ENCODE assay signal across 8 cellular contexts in the genomic region with DNA sequence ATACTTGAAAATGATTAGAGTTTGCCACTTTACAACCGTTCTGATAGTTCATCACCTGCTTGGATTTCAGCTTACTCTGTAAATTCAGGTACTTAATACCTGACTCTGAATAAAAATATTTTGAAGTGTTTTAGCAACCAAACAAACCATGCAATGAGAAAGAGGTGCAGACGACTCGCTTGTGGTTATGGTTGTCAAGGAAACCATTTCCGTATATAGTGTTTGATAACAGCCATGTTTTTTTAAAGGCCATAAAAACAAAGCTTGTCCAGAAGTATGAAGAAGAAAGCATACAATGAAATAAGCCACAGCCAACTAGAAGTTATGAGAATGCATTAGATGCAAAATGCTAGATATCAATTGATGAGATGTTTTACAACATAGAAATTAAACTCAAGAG.
A peak's percentile ranks its signal among the peaks of the same experiment; 100 is the strongest.
DNase-seq lines count a peak whose midpoint lies in the region; ATAC-seq and TF ChIP-seq lines count a peak whose summit lies in the region.

No MANE protein-coding gene starts in this region.

- POLR2A ChIA-PET in HEK293T (lab: Yijun Ruan, JAX) = no interaction called here

- H3K9me3 Mint-ChIP-seq in stimulated activated memory B cell treated with anti-CD40 and anti-IgM and Interleukin-4, amounts not matched to agents 10 μg/mL and 1 μg/mL and 100 μg/mL, for 72 hours = no peaks in the 10 kb centered on the region

- DNase-seq in activated T-cell treated with anti-CD3 and anti-CD28 coated beads for 24 hours (ENCODE audit: low read depth) (peak; percentile 18), SHP77 treated with DMSO at 0.1 percent for 48 hours (lab: John Stamatoyannopoulos, UW) (peak; percentile 9), dermis blood vessel endothelial cell (peak; percentile 84), HEK293T (ENCODE audit: extremely low spot score) (no peak)
- DNase-seq in activated T-cell treated with anti-CD3 and anti-CD28 coated beads, Interleukin-2, amount 50 U/mL, for 48 hours = no peak
- DNase-seq in Jurkat, Clone E6-1 (ENCODE audit: low read depth, low spot score) = peak; percentile 80

- no peak overlapping the region for H3K4me3 ChIP-seq in Jurkat, Clone E6-1 (ENCODE audit: low read length)

- ATAC-seq in stimulated activated memory B cell treated with anti-CD40 and anti-IgM and Interleukin-4, amounts not matched to agents 10 μg/mL and 1 μg/mL and 100 μg/mL, for 72 hours = peak; percentile 64
- ATAC-seq in HG02885 (IDR thresholded peaks at IDR 0.05; ENCODE audit: poor library complexity, unreplicated experiment) = no peak

- H3K4me3 Mint-ChIP-seq in stimulated activated memory B cell treated with anti-CD40 and anti-IgM and Interleukin-4, amounts not matched to agents 10 μg/mL and 1 μg/mL and 100 μg/mL, for 72 hours = no peak overlapping the region

- H3K27me3 Mint-ChIP-seq in stimulated activated memory B cell treated with anti-CD40 and anti-IgM and Interleukin-4, amounts not matched to agents 10 μg/mL and 1 μg/mL and 100 μg/mL, for 72 hours = no peaks in the 10 kb centered on the region

- no peaks in the 10 kb centered on the region for H3K36me3 Mint-ChIP-seq in stimulated activated memory B cell treated with anti-CD40 and anti-IgM and Interleukin-4, amounts not matched to agents 10 μg/mL and 1 μg/mL and 100 μg/mL, for 72 hours

- CTCF ChIA-PET in HEK293T (lab: Yijun Ruan, JAX) = interaction anchor here (0.6 to 1.0 kb wide), 2 partner anchors 29 to 93 kb away, joined by 3 read pairs; no protein-coding TSS in a partner anchor

- peak overlapping the region; percentile 63 for H3K27ac Mint-ChIP-seq in stimulated activated memory B cell treated with anti-CD40 and anti-IgM and Interleukin-4, amounts not matched to agents 10 μg/mL and 1 μg/mL and 100 μg/mL, for 72 hours

- H3K4me1 Mint-ChIP-seq in stimulated activated memory B cell treated with anti-CD40 and anti-IgM and Interleukin-4, amounts not matched to agents 10 μg/mL and 1 μg/mL and 100 μg/mL, for 72 hours = peaks cover 24% of the 10 kb centered on the region

TF ChIP-seq in HEK293T, 16 proteins besides CTCF, POLR2A, EP300 and RAD21:
- TF ChIP-seq ELF4 (IDR thresholded peaks at IDR 0.05) (no peak), FOXK2 (IDR thresholded peaks at IDR 0.05) (no peak), SP1 (IDR thresholded peaks at IDR 0.05) (no peak), LEF1 (IDR thresholded peaks at IDR 0.05; ENCODE audit: borderline replicate concordance) (no peak), L3MBTL2 (conservative IDR thresholded peaks at IDR 0.05) (no peak), ARNT (IDR thresholded peaks at IDR 0.05) (no peak), SUZ12 (IDR thresholded peaks at IDR 0.05) (no peak), FOXA1 (IDR thresholded peaks at IDR 0.05) (no peak), FOXM1 (IDR thresholded peaks at IDR 0.05; ENCODE audit: borderline replicate concordance) (no peak), HDGF (IDR thresholded peaks at IDR 0.05; ENCODE audit: borderline replicate concordance) (no peak), BHLHE40 (IDR thresholded peaks at IDR 0.05; ENCODE audit: borderline replicate concordance) (no peak)
- TF ChIP-seq, protein P1, sequence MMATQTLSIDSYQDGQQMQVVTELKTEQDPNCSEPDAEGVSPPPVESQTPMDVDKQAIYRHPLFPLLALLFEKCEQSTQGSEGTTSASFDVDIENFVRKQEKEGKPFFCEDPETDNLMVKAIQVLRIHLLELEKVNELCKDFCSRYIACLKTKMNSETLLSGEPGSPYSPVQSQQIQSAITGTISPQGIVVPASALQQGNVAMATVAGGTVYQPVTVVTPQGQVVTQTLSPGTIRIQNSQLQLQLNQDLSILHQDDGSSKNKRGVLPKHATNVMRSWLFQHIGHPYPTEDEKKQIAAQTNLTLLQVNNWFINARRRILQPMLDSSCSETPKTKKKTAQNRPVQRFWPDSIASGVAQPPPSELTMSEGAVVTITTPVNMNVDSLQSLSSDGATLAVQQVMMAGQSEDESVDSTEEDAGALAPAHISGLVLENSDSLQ (IDR thresholded peaks at IDR 0.05) = no peak
TF ChIP-seq in HEK293T: peak in this region for 0.

Comparison
In these comparisons a context has a peak if more than half of its experiments do, and no peak if none do; other contexts are left out.
1. DNase-seq: peak in activated T-cell treated with anti-CD3 and anti-CD28 coated beads for 24 hours (single experiment), Jurkat, Clone E6-1 (single experiment), SHP77 treated with DMSO at 0.1 percent for 48 hours (single experiment) and dermis blood vessel endothelial cell (single experiment); none in activated T-cell treated with anti-CD3 and anti-CD28 coated beads, Interleukin-2, amount 50 U/mL, for 48 hours (0 of 2) and HEK293T (single experiment).